ENCODE assay signal across 9 cellular contexts in the genomic region with DNA sequence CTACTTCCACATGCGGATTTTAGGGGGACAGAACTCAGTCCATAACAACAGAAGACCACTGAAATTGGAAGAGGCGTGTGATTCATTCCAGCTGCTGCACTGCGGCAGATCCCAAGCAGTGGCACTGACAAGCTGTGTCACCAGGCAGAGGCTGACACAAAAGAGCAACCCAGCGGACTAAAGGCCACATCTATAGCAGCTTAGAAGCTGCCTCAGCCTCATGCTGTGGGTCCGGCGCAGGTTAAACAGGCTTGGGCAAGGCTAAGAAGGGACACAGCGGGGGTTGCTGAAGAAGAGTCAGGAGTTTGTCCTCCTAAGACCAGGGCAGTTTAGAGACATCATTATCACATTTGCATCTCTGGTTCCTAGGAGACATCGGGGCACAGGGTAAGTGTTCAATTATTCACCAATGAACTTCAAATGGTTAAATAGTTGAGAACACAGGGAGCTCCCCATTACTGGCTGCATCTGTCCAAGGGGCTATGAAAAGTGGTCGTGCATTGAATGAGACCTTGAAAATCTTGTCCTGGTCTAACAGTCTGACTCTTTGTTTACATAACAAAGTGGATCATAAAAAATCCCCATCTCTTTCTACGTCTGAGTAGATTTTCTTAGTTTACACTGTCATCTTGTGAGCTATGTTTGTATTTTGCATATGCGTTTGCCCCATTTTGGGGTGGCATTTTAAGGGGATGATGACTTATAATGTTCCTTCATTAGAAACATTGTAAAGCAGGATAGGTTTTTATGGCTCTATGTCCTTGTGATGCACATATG.
DNase-seq lines count a peak whose midpoint lies in the region; ATAC-seq and TF ChIP-seq lines count a peak whose summit lies in the region.
"Had no signal": no experiment of that assay in that cellular context is flagged by ENCODE, and none has a peak within 500 bp of the region (broad histone marks: within the 10 kb centered on the region; RNA-seq: fewer than 3 reads in every experiment).

No MANE protein-coding gene starts in this region.

- no peaks in the 10 kb centered on the region for H3K27me3 ChIP-seq in ascending aorta
- no peaks in the 10 kb centered on the region for H3K27me3 ChIP-seq in Caco-2 (replicated peaks; ENCODE audit: control insufficient read depth, insufficient read depth, low read length)

- H3K9me3 Mint-ChIP-seq in activated CD4-positive, alpha-beta T cell treated with anti-CD3 and anti-CD28 coated beads, Interleukin-2, amount 10 ng/mL, durations not matched to agents 7 days and 5 days = peaks cover 12% of the 10 kb centered on the region
- H3K9me3 Mint-ChIP-seq in Caco-2 (ENCODE audit: unreplicated experiment) = no peaks in the 10 kb centered on the region

- H3K27ac ChIP-seq in ascending aorta = peak overlapping the region; percentile 41 to 47

- ATAC-seq in HG03045 (IDR thresholded peaks at IDR 0.05; ENCODE audit: unreplicated experiment) = peak; percentile 9

- intact Hi-C loops in ascending aorta (cut with DNase I) = loop anchor here (5.0 to 10.0 kb wide), 2 partner anchors 163 to 230 kb away; a partner anchor contains a TSS
- intact Hi-C loops in Caco-2 (cut with micrococcal nuclease; ENCODE audit: unreplicated experiment) = no loop called here

- H3K36me3 ChIP-seq in ascending aorta (no peaks in the 10 kb centered on the region), Caco-2 (ENCODE audit: control insufficient read depth, insufficient read depth, low read length) (no peaks in the 10 kb centered on the region)

- peaks cover 0 to 12% of the 10 kb centered on the region in 2 donors for H3K4me1 ChIP-seq in ascending aorta
- H3K4me1 ChIP-seq in Caco-2 = no peaks in the 10 kb centered on the region; the same call in 1 of the 2 replicates

- CTCF ChIA-PET in activated CD4-positive, alpha-beta T cell treated with anti-CD3 and anti-CD28 coated beads, Interleukin-2, amount 10 ng/mL, durations not matched to agents 7 days and 5 days (lab: Charles Lee) = interaction anchor here (0.6 to 2.0 kb wide), 2 partner anchors 20 to 319 kb away, joined by 3 to 5 read pairs; no protein-coding TSS in a partner anchor
- CTCF ChIA-PET in Caco-2 (lab: Charles Lee) = no interaction called here

- no peaks in the 10 kb centered on the region for H3K27me3 Mint-ChIP-seq in activated CD4-positive, alpha-beta T cell treated with anti-CD3 and anti-CD28 coated beads, Interleukin-2, amount 10 ng/mL, durations not matched to agents 7 days and 5 days
- no peaks in the 10 kb centered on the region for H3K27me3 Mint-ChIP-seq in Caco-2 (ENCODE audit: insufficient read depth, unreplicated experiment)

- H3K4me3 ChIP-seq in ascending aorta = no peak overlapping the region
- no peak overlapping the region for H3K4me3 ChIP-seq in Caco-2 (ENCODE audit: low read depth, low read length)
- H3K4me3 ChIP-seq: mucosa of descending colon had no signal

- no TSS peak for BruUV-seq in Caco-2 (replicated peaks; lab: Mats Ljungman, UMichigan)

- no peak for DNase-seq in activated CD4-positive, alpha-beta T cell treated with anti-CD3 and anti-CD28 coated beads, Interleukin-2, amount 10 ng/mL, durations not matched to agents 7 days and 5 days
- no peak for DNase-seq in activated CD4-positive, alpha-beta T cell treated with anti-CD3 and anti-CD28 coated beads for 1 hour
- DNase-seq in ascending aorta (ENCODE audit: low spot score in 2 of 2) = no peak
- peak; percentile 77 for DNase-seq in retina
- DNase-seq in HK-2 (ENCODE audit: unreplicated experiment) = no peak
- DNase-seq in glomerular visceral epithelial cell (ENCODE audit: extremely low spot score) = no peak
- DNase-seq in Caco-2 = no peak
- DNase-seq: mucosa of descending colon had no signal

- H3K4me1 Mint-ChIP-seq in activated CD4-positive, alpha-beta T cell treated with anti-CD3 and anti-CD28 coated beads, Interleukin-2, amount 10 ng/mL, durations not matched to agents 7 days and 5 days = peaks cover 28% of the 10 kb centered on the region
- H3K4me1 Mint-ChIP-seq in Caco-2 (ENCODE audit: low read depth, unreplicated experiment) = no peaks in the 10 kb centered on the region

- TF ChIP-seq CTCF in ascending aorta (IDR thresholded peaks at IDR 0.05) (no peak), Caco-2 (IDR thresholded peaks at IDR 0.05; ENCODE audit: insufficient read depth in 1 of 2, low read depth in 1 of 2, low read length in 1 of 2, severe bottlenecking in 1 of 2, unreplicated experiment in 1 of 2) (no peak)

- H3K4me3 Mint-ChIP-seq in activated CD4-positive, alpha-beta T cell treated with anti-CD3 and anti-CD28 coated beads, Interleukin-2, amount 10 ng/mL, durations not matched to agents 7 days and 5 days = no peak overlapping the region
- no peak overlapping the region for H3K4me3 Mint-ChIP-seq in Caco-2 (ENCODE audit: unreplicated experiment)

- no peaks in the 10 kb centered on the region for H3K9me3 ChIP-seq in ascending aorta
- 0 out of 2 replicates have a peak, but pooled peaks cover 5% of the 10 kb centered on the region for H3K9me3 ChIP-seq in Caco-2
- H3K9me3 ChIP-seq: mucosa of descending colon had no signal

- peak overlapping the region; percentile 76 for H3K27ac Mint-ChIP-seq in activated CD4-positive, alpha-beta T cell treated with anti-CD3 and anti-CD28 coated beads, Interleukin-2, amount 10 ng/mL, durations not matched to agents 7 days and 5 days
- H3K27ac Mint-ChIP-seq in Caco-2 (ENCODE audit: unreplicated experiment) = no peak overlapping the region

- POLR2A ChIA-PET in activated CD4-positive, alpha-beta T cell treated with anti-CD3 and anti-CD28 coated beads, Interleukin-2, amount 10 ng/mL, durations not matched to agents 7 days and 5 days (lab: Charles Lee) = no interaction called here
- POLR2A ChIA-PET in Caco-2 (lab: Charles Lee) = no interaction called here

- H3K36me3 Mint-ChIP-seq in activated CD4-positive, alpha-beta T cell treated with anti-CD3 and anti-CD28 coated beads, Interleukin-2, amount 10 ng/mL, durations not matched to agents 7 days and 5 days (ENCODE audit: low read depth) = no peaks in the 10 kb centered on the region
- no peaks in the 10 kb centered on the region for H3K36me3 Mint-ChIP-seq in Caco-2 (ENCODE audit: insufficient read depth, unreplicated experiment)
